ENCODE assay signal across 8 cellular contexts in the genomic region with DNA sequence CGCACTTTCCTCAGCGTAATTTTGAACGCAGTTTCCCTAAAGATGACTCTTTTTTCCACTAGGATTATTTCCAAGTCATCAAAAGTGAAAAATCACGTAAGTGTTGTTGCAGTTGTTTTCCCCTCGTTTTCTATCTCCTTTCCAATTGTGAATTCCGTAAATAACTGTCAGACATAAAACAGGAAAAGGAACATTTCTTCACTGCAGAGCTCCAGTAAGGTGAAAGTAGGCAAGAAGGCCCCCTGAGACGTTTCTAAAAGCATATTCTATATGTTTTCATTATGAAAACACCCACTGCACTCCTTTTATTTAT. TPM values are rescaled to one million over a fixed set of nuclear protein-coding genes. Genes with fewer than 3 reads are reported as not detected.
DNase-seq lines count a peak whose midpoint lies in the region; ATAC-seq lines count a peak whose summit lies in the region.

No MANE protein-coding gene starts in this region.

- H3K4me3 ChIP-seq in HUES6 (ENCODE audit: low read depth, low read length) (peak overlapping the region; percentile 67), iPS-18c (ENCODE audit: insufficient read depth, low read depth, low read length) (peak overlapping the region; percentile 62; the same call in 1 of the 2 replicates)

- peak overlapping the region; percentile 64 for H3K9ac ChIP-seq in HUES6 (ENCODE audit: low read length)

- DNase-seq in activated T-helper 2 cell treated with anti-CD3 and anti-CD28 coated beads, Interferon-gamma antibody, Interleukin-2, Interleukin-4, amounts not matched to agents 10 μg/mL and 5 μg/mL and 100 μg/mL, durations not matched to agents 14 hours and 24 hours and 36 hours (ENCODE audit: low spot score), result no peak
- no peak for DNase-seq in posterior vena cava (ENCODE audit: low spot score)
- DNase-seq in NCI-H226, result no peak
- DNase-seq in NCI-H2107 treated with DMSO at 0.1 percent for 48 hours (lab: John Stamatoyannopoulos, UW; ENCODE audit: unreplicated experiment), result no peak

- peak overlapping the region; percentile 91 for H3K4me3 Mint-ChIP-seq in activated T-helper 2 cell treated with anti-CD3 and anti-CD28 coated beads, Interferon-gamma antibody, Interleukin-2, Interleukin-4, amounts not matched to agents 10 μg/mL and 5 μg/mL and 100 μg/mL, durations not matched to agents 14 hours and 24 hours and 36 hours (ENCODE audit: low read depth)
- H3K4me3 Mint-ChIP-seq in stimulated activated memory B cell treated with anti-CD40 and anti-IgM and Interleukin-4, amounts not matched to agents 10 μg/mL and 1 μg/mL and 100 μg/mL, for 72 hours, result peak overlapping the region; percentile 88

- peaks cover 47% of the 10 kb centered on the region for H3K4me1 Mint-ChIP-seq in activated T-helper 2 cell treated with anti-CD3 and anti-CD28 coated beads, Interferon-gamma antibody, Interleukin-2, Interleukin-4, amounts not matched to agents 10 μg/mL and 5 μg/mL and 100 μg/mL, durations not matched to agents 14 hours and 24 hours and 36 hours (ENCODE audit: low read depth)
- H3K4me1 Mint-ChIP-seq in stimulated activated memory B cell treated with anti-CD40 and anti-IgM and Interleukin-4, amounts not matched to agents 10 μg/mL and 1 μg/mL and 100 μg/mL, for 72 hours, result peaks cover 51% of the 10 kb centered on the region

- H3K4me1 ChIP-seq in HUES6 (ENCODE audit: control insufficient read depth, insufficient read depth, low read length), result peaks cover 9% of the 10 kb centered on the region

- H3K9me3 Mint-ChIP-seq in activated T-helper 2 cell treated with anti-CD3 and anti-CD28 coated beads, Interferon-gamma antibody, Interleukin-2, Interleukin-4, amounts not matched to agents 10 μg/mL and 5 μg/mL and 100 μg/mL, durations not matched to agents 14 hours and 24 hours and 36 hours, result no peaks in the 10 kb centered on the region
- no peaks in the 10 kb centered on the region for H3K9me3 Mint-ChIP-seq in stimulated activated memory B cell treated with anti-CD40 and anti-IgM and Interleukin-4, amounts not matched to agents 10 μg/mL and 1 μg/mL and 100 μg/mL, for 72 hours

- peaks cover 25% of the 10 kb centered on the region for H3K36me3 Mint-ChIP-seq in activated T-helper 2 cell treated with anti-CD3 and anti-CD28 coated beads, Interferon-gamma antibody, Interleukin-2, Interleukin-4, amounts not matched to agents 10 μg/mL and 5 μg/mL and 100 μg/mL, durations not matched to agents 14 hours and 24 hours and 36 hours (ENCODE audit: low read depth)
- H3K36me3 Mint-ChIP-seq in stimulated activated memory B cell treated with anti-CD40 and anti-IgM and Interleukin-4, amounts not matched to agents 10 μg/mL and 1 μg/mL and 100 μg/mL, for 72 hours, result no peaks in the 10 kb centered on the region

- intact Hi-C loops in activated T-helper 2 cell treated with anti-CD3 and anti-CD28 coated beads, Interferon-gamma antibody, Interleukin-2, Interleukin-4, amounts not matched to agents 10 μg/mL and 5 μg/mL and 100 μg/mL, durations not matched to agents 14 hours and 24 hours and 36 hours (cut with micrococcal nuclease), result loop anchor here (5.0 kb wide), 1 partner anchor 85 kb away; no protein-coding TSS in a partner anchor
- intact Hi-C loops in posterior vena cava (cut with DNase I), result no loop called here

- no peaks in the 10 kb centered on the region for H3K27me3 Mint-ChIP-seq in activated T-helper 2 cell treated with anti-CD3 and anti-CD28 coated beads, Interferon-gamma antibody, Interleukin-2, Interleukin-4, amounts not matched to agents 10 μg/mL and 5 μg/mL and 100 μg/mL, durations not matched to agents 14 hours and 24 hours and 36 hours (ENCODE audit: low read depth)
- H3K27me3 Mint-ChIP-seq in stimulated activated memory B cell treated with anti-CD40 and anti-IgM and Interleukin-4, amounts not matched to agents 10 μg/mL and 1 μg/mL and 100 μg/mL, for 72 hours, result no peaks in the 10 kb centered on the region

- no peak overlapping the region for H3K27ac ChIP-seq in HUES6 (ENCODE audit: low read depth, low read length)

- peak overlapping the region; percentile 90 for H3K27ac Mint-ChIP-seq in activated T-helper 2 cell treated with anti-CD3 and anti-CD28 coated beads, Interferon-gamma antibody, Interleukin-2, Interleukin-4, amounts not matched to agents 10 μg/mL and 5 μg/mL and 100 μg/mL, durations not matched to agents 14 hours and 24 hours and 36 hours
- H3K27ac Mint-ChIP-seq in stimulated activated memory B cell treated with anti-CD40 and anti-IgM and Interleukin-4, amounts not matched to agents 10 μg/mL and 1 μg/mL and 100 μg/mL, for 72 hours, result peak overlapping the region; percentile 97

- peaks cover 11% of the 10 kb centered on the region for H3K27me3 ChIP-seq in HUES6 (ENCODE audit: control insufficient read depth, insufficient read depth, low read length)

- no peak for ATAC-seq in stimulated activated memory B cell treated with anti-CD40 and anti-IgM and Interleukin-4, amounts not matched to agents 10 μg/mL and 1 μg/mL and 100 μg/mL, for 72 hours
- no peak for ATAC-seq in GM19395 (IDR thresholded peaks at IDR 0.05; ENCODE audit: unreplicated experiment)

- no peaks in the 10 kb centered on the region for H3K36me3 ChIP-seq in HUES6 (ENCODE audit: control insufficient read depth, insufficient read depth, low read length)

- H3K9me3 ChIP-seq in HUES6 (ENCODE audit: control insufficient read depth, insufficient read depth, low read depth, low read length) (no peaks in the 10 kb centered on the region), iPS-18c (ENCODE audit: control insufficient read depth, insufficient read depth, low read length) (no peaks in the 10 kb centered on the region)

RNA-seq across cellular contexts. Expression of a gene that starts 17.7 kb away (rescaled TPM):
- total RNA-seq in activated T-helper 2 cell treated with anti-CD3 and anti-CD28 coated beads, Interferon-gamma antibody, Interleukin-2, Interleukin-4, amounts not matched to agents 10 μg/mL and 5 μg/mL and 100 μg/mL, durations not matched to agents 14 hours and 24 hours and 36 hours, result 24.3 and 26.1 TPM in 2 replicates
- 10 to 100 TPM; 28.4 to 30.8 TPM for total RNA-seq in posterior vena cava
